8 cellular contexts compared by ENCODE assay signal in genomic region chr3:194070220-194070633, GRCh38.
DNase-seq lines count a peak whose midpoint lies in the region; ATAC-seq and TF ChIP-seq lines count a peak whose summit lies in the region.

No MANE protein-coding gene starts in this region.

- TF ChIP-seq CTCF in GM06990 (IDR thresholded peaks at IDR 0.05; ENCODE audit: insufficient read depth, low read length, poor library complexity, severe bottlenecking) = no peak
- no peak for TF ChIP-seq CTCF in Peyer's patch (IDR thresholded peaks at IDR 0.05)
- no peak for TF ChIP-seq CTCF in esophagus muscularis mucosa (IDR thresholded peaks at IDR 0.05)

- intact Hi-C loops in esophagus muscularis mucosa (cut with DNase I) = loop anchor here (5.0 to 10.0 kb wide), 2 partner anchors 62 to 245 kb away; no protein-coding TSS in a partner anchor

- ATAC-seq in GM21825 (IDR thresholded peaks at IDR 0.05; ENCODE audit: unreplicated experiment) = no peak

- H3K4me1 ChIP-seq in Peyer's patch = peaks cover 0 to 19% (median 5%) of the 10 kb centered on the region in 4 donors
- peaks cover 18 to 23% (median 22%) of the 10 kb centered on the region in 4 donors for H3K4me1 ChIP-seq in esophagus muscularis mucosa
- peaks cover 4% of the 10 kb centered on the region for H3K4me1 ChIP-seq in rectal smooth muscle tissue (ENCODE audit: control insufficient read depth, insufficient read depth, low read length)

- DNase-seq in GM06990 (ENCODE audit: extremely low read depth, insufficient read length) (no peak), Peyer's patch (no peak), esophagus muscularis mucosa (ENCODE audit: extremely low spot score) (no peak), SHP77 treated with DMSO at 0.1 percent for 48 hours (lab: John Stamatoyannopoulos, UW) (no peak), NCI-H69 (lab: John Stamatoyannopoulos, UW) (no peak), islet precursor cell (no peak)

- no peaks in the 10 kb centered on the region for H3K36me3 ChIP-seq in GM06990 (ENCODE audit: control insufficient read depth, insufficient read depth, low read length)
- H3K36me3 ChIP-seq in Peyer's patch = no peaks in the 10 kb centered on the region
- H3K36me3 ChIP-seq in esophagus muscularis mucosa = no peaks in the 10 kb centered on the region
- H3K36me3 ChIP-seq in rectal smooth muscle tissue (ENCODE audit: control insufficient read depth, insufficient read depth, low read length) = no peaks in the 10 kb centered on the region

- H3K4me3 ChIP-seq in GM06990 (replicated peaks; ENCODE audit: low read depth, low read length) = peak overlapping the region; percentile 53
- peak overlapping the region in 3 of 4 donors; percentile 53 to 62 (median 60) for H3K4me3 ChIP-seq in Peyer's patch
- peak overlapping the region; percentile 60 to 74 (median 62) for H3K4me3 ChIP-seq in esophagus muscularis mucosa
- H3K4me3 ChIP-seq in rectal smooth muscle tissue (ENCODE audit: low read length) = peak overlapping the region; percentile 46

- no peaks in the 10 kb centered on the region for H3K9me3 ChIP-seq in Peyer's patch
- H3K9me3 ChIP-seq in esophagus muscularis mucosa = no peaks in the 10 kb centered on the region

- H3K9ac ChIP-seq in rectal smooth muscle tissue (ENCODE audit: low read length) = no peak overlapping the region

- H3K27ac ChIP-seq in Peyer's patch (peak overlapping the region; percentile 35 to 82 (median 72)), esophagus muscularis mucosa (replicated peaks in 1 of 4) (peak overlapping the region; percentile 78 to 88 (median 84)), rectal smooth muscle tissue (ENCODE audit: low read depth, low read length) (peak overlapping the region; percentile 80)

- TF ChIP-seq EP300 in esophagus muscularis mucosa (IDR thresholded peaks at IDR 0.05) = no peak

- 79% methylated on average over 9 of the region's 15 CpGs for WGBS in esophagus muscularis mucosa

- TF ChIP-seq POLR2A in Peyer's patch (IDR thresholded peaks at IDR 0.05) (no peak), esophagus muscularis mucosa (IDR thresholded peaks at IDR 0.05; ENCODE audit: low read depth) (no peak)

- no peaks in the 10 kb centered on the region for H3K27me3 ChIP-seq in GM06990 (replicated peaks; ENCODE audit: control insufficient read depth, insufficient read depth, low read length)
- no peaks in the 10 kb centered on the region for H3K27me3 ChIP-seq in Peyer's patch
- no peaks in the 10 kb centered on the region for H3K27me3 ChIP-seq in esophagus muscularis mucosa
- no peaks in the 10 kb centered on the region for H3K27me3 ChIP-seq in rectal smooth muscle tissue (ENCODE audit: control insufficient read depth, insufficient read depth, low read length)
